Comparison of ENCODE assay signal across 25 cellular contexts in genomic region chr1:154857022-154857421, GRCh38. TPM values are rescaled to one million over a fixed set of nuclear protein-coding genes. Genes with fewer than 3 reads are reported as not detected.
"Had no signal": no experiment of that assay in that cellular context is flagged by ENCODE, and none has a peak within 500 bp of the region (broad histone marks: within the 10 kb centered on the region; RNA-seq: fewer than 3 reads in every experiment).

No MANE protein-coding gene starts in this region.

- H3K27ac Mint-ChIP-seq: activated naive CD4-positive, alpha-beta T cell treated with anti-CD3 and anti-CD28 coated beads, Interleukin-2, amount 10 ng/mL, durations not matched to agents 7 days and 5 days; progenitor cell of endocrine pancreas had no signal

- FAIRE-seq: endothelial cell of umbilical vein, keratinocyte, TTC549 had no signal

- H3K36me3 ChIP-seq: breast epithelium, ovary, suprapubic skin, tibial artery, upper lobe of right lung, WERI-Rb-1 had no signal

- H3K9me3 ChIP-seq: breast epithelium, ovary, suprapubic skin, tibial artery, upper lobe of right lung had no signal

- DNase-seq: activated CD8-positive, alpha-beta memory T cell treated with anti-CD3 and anti-CD28 coated beads for 24 hours; activated gamma-delta T cell; activated naive CD4-positive, alpha-beta T cell treated with anti-CD3 and anti-CD28 coated beads, Interleukin-2, amount 10 ng/mL, durations not matched to agents 7 days and 5 days; amygdala; central memory CD4-positive, alpha-beta T cell; hippocampal formation; left colon; naive B cell; nephron progenitor cell; ovary; stimulated activated CD4-positive, alpha-beta T cell treated with anti-CD3 and anti-CD28 coated beads, Interleukin-2, amount 100 ng/mL, for 24 hours; stimulated activated naive CD4-positive, alpha-beta T cell; T-helper 9 cell; tibial artery; upper lobe of right lung; WERI-Rb-1 had no signal

- H3K27ac ChIP-seq: breast epithelium, ovary, suprapubic skin, tibial artery, upper lobe of right lung had no signal

- H3K4me1 ChIP-seq: breast epithelium, suprapubic skin, tibial artery had no signal

- H3K4me3 ChIP-seq: breast epithelium, ovary, suprapubic skin, tibial artery, upper lobe of right lung had no signal

- H3K4me3 Mint-ChIP-seq: activated naive CD4-positive, alpha-beta T cell treated with anti-CD3 and anti-CD28 coated beads, Interleukin-2, amount 10 ng/mL, durations not matched to agents 7 days and 5 days; mesothelial cell of epicardium; naive B cell; nephron progenitor cell had no signal

- H3K9me3 Mint-ChIP-seq: activated naive CD4-positive, alpha-beta T cell treated with anti-CD3 and anti-CD28 coated beads, Interleukin-2, amount 10 ng/mL, durations not matched to agents 7 days and 5 days; mesothelial cell of epicardium; naive B cell; nephron progenitor cell had no signal

- H3K27me3 ChIP-seq: ovary, upper lobe of right lung had no signal

- H3K36me3 Mint-ChIP-seq: activated naive CD4-positive, alpha-beta T cell treated with anti-CD3 and anti-CD28 coated beads, Interleukin-2, amount 10 ng/mL, durations not matched to agents 7 days and 5 days; mesothelial cell of epicardium; naive B cell had no signal

- ATAC-seq: left colon, upper lobe of right lung had no signal

RNA-seq across cellular contexts. Expression of gene KCNN3, which starts 13.1 kb away (rescaled TPM):
- total RNA-seq: fibroblast of lung, fibroblast of villous mesenchyme had no signal
- polyA plus RNA-seq: fibroblast of lung had no signal
